18 cellular contexts compared by ENCODE assay signal in genomic region chr11:37422511-37422910, GRCh38.
DNase-seq lines count a peak whose midpoint lies in the region; ATAC-seq and TF ChIP-seq lines count a peak whose summit lies in the region.
"Had no signal": no experiment of that assay in that cellular context is flagged by ENCODE, and none has a peak within 500 bp of the region (broad histone marks: within the 10 kb centered on the region; RNA-seq: fewer than 3 reads in every experiment).

No MANE protein-coding gene starts in this region.

- H3K4me1 Mint-ChIP-seq in MCF 10A (ENCODE audit: insufficient read depth, unreplicated experiment) = no peaks in the 10 kb centered on the region
- H3K4me1 Mint-ChIP-seq: B cell; CD4-positive, CD25-positive, alpha-beta regulatory T cell; H9 had no signal

- intact Hi-C loops in mammary epithelial cell (cut with micrococcal nuclease) (no loop called here), MCF 10A (cut with micrococcal nuclease) (no loop called here), PC-3 (cut with micrococcal nuclease) (no loop called here)

- H3K9me3 Mint-ChIP-seq in MCF 10A (ENCODE audit: unreplicated experiment) = peaks cover 10% of the 10 kb centered on the region

- peaks cover 3% of the 10 kb centered on the region for H3K9me3 ChIP-seq in mammary epithelial cell (replicated peaks; ENCODE audit: insufficient read depth, low read length)
- H3K9me3 ChIP-seq in PC-3 (ENCODE audit: low read length) = no peaks in the 10 kb centered on the region
- H3K9me3 ChIP-seq: Caco-2 had no signal

- TF ChIP-seq CTCF in mammary epithelial cell (conservative IDR thresholded peaks at IDR 0.05 in 1 of 2, IDR thresholded peaks at IDR 0.05 in 1 of 2; ENCODE audit: extremely low read depth in 1 of 2, insufficient read depth in 1 of 2, low read depth in 1 of 2, low read length in 2 of 2) (no peak), MCF 10A (IDR thresholded peaks at IDR 0.05; ENCODE audit: unreplicated experiment) (no peak), PC-3 (conservative IDR thresholded peaks at IDR 0.05; ENCODE audit: low read depth, low read length) (no peak), epithelial cell of esophagus (IDR thresholded peaks at IDR 0.05; ENCODE audit: insufficient read depth, low read depth, low read length, missing control alignments) (no peak)

- no peak overlapping the region for H3K9ac ChIP-seq in mammary epithelial cell (ENCODE audit: insufficient read depth, low read length)
- no peak overlapping the region for H3K9ac ChIP-seq in PC-3 (ENCODE audit: low read length)
- H3K9ac ChIP-seq: BLaER1, GM23248 had no signal

- H3K36me3 ChIP-seq in mammary epithelial cell (ENCODE audit: insufficient read depth, low read length) (no peaks in the 10 kb centered on the region), PC-3 (ENCODE audit: low read depth, low read length) (no peaks in the 10 kb centered on the region; the same call in 1 of the 2 replicates)
- H3K36me3 ChIP-seq: BLaER1 had no signal

- no peak overlapping the region for H3K27ac Mint-ChIP-seq in MCF 10A (ENCODE audit: low read depth, unreplicated experiment)
- H3K27ac Mint-ChIP-seq: B cell; CD4-positive, CD25-positive, alpha-beta regulatory T cell; CD8-positive, alpha-beta T cell; H9 had no signal

- H3K27me3 ChIP-seq in mammary epithelial cell (ENCODE audit: insufficient read depth, low read length) = no peaks in the 10 kb centered on the region
- H3K27me3 ChIP-seq in PC-3 (ENCODE audit: low read length) = no peaks in the 10 kb centered on the region
- H3K27me3 ChIP-seq: BLaER1 had no signal

- no peak overlapping the region for H3K27ac ChIP-seq in mammary epithelial cell (ENCODE audit: insufficient read depth, low read depth, low read length)
- no peak overlapping the region for H3K27ac ChIP-seq in PC-3 (ENCODE audit: low read length)
- H3K27ac ChIP-seq: 22Rv1, BLaER1, C4-2B, GM23248 had no signal

- dilution Hi-C loops in mammary epithelial cell (cut with HindIII; ENCODE audit: low sequenced_read_pairs) = no loop called here

- H3K4me1 ChIP-seq in mammary epithelial cell (ENCODE audit: insufficient read depth, low read length) = no peaks in the 10 kb centered on the region
- no peaks in the 10 kb centered on the region; the same call in 1 of the 2 replicates for H3K4me1 ChIP-seq in PC-3 (ENCODE audit: insufficient read depth, low read length)
- H3K4me1 ChIP-seq: BLaER1, Caco-2 had no signal

- CTCF ChIA-PET in mammary epithelial cell (lab: Charles Lee; ENCODE audit: low non-redundant PET) (no interaction called here), MCF 10A (lab: Yijun Ruan, JAX) (interaction anchor here (0.5 kb wide), 1 partner anchor 19 kb away, joined by 3 read pairs; no protein-coding TSS in a partner anchor), PC-3 (lab: Charles Lee) (no interaction called here)

- no peaks in the 10 kb centered on the region for H3K9me2 ChIP-seq in PC-3 (replicated peaks; ENCODE audit: low read length)

- no peaks in the 10 kb centered on the region for H3F3A ChIP-seq in PC-3 (ENCODE audit: low read length, unreplicated experiment)

- no peak overlapping the region for H2AFZ ChIP-seq in mammary epithelial cell (ENCODE audit: low read depth, low read length)
- no peak overlapping the region for H2AFZ ChIP-seq in PC-3 (ENCODE audit: low read length)
- H2AFZ ChIP-seq: GM23248 had no signal

- no peaks in the 10 kb centered on the region for H3K79me2 ChIP-seq in mammary epithelial cell (ENCODE audit: insufficient read depth, low read length)
- H3K79me2 ChIP-seq in PC-3 (ENCODE audit: low read length) = no peaks in the 10 kb centered on the region

- ATAC-seq in PC-3 (no peak), HG03196 (IDR thresholded peaks at IDR 0.05; ENCODE audit: unreplicated experiment) (no peak), HG02840 (IDR thresholded peaks at IDR 0.05; ENCODE audit: low FRiP score, unreplicated experiment) (no peak), HG02852 (IDR thresholded peaks at IDR 0.05; ENCODE audit: unreplicated experiment) (no peak)
- ATAC-seq: CD8-positive, alpha-beta T cell; HCT116 had no signal

- POLR2A ChIA-PET in MCF 10A (lab: Yijun Ruan, JAX) = no interaction called here
- POLR2A ChIA-PET in PC-3 (lab: Charles Lee; ENCODE audit: unreplicated experiment) = no interaction called here

- in situ Hi-C loops in mammary epithelial cell (cut with MboI; ENCODE audit: low sequenced_read_pairs in 2 of 2) = no loop called here

- H3K4me2 ChIP-seq in mammary epithelial cell (ENCODE audit: insufficient read depth, low read depth, low read length) = no peak overlapping the region
- H3K4me2 ChIP-seq in PC-3 (ENCODE audit: low read length) = no peak overlapping the region
- H3K4me2 ChIP-seq: BLaER1 had no signal

- H3K36me3 Mint-ChIP-seq in MCF 10A (ENCODE audit: insufficient read depth, unreplicated experiment) = no peaks in the 10 kb centered on the region
- H3K36me3 Mint-ChIP-seq: CD8-positive, alpha-beta T cell had no signal

- H4K20me1 ChIP-seq in mammary epithelial cell (ENCODE audit: insufficient read depth, low read length) = no peaks in the 10 kb centered on the region
- H4K20me1 ChIP-seq in PC-3 (ENCODE audit: low read length) = no peaks in the 10 kb centered on the region
- H4K20me1 ChIP-seq: BLaER1 had no signal

- BruUV-seq in mammary epithelial cell (replicated peaks; lab: Mats Ljungman, UMichigan) = no TSS peak
- BruUV-seq in MCF 10A (replicated peaks; lab: Mats Ljungman, UMichigan) = no TSS peak
- no TSS peak for BruUV-seq in PC-3 (replicated peaks; lab: Mats Ljungman, UMichigan)

- DNase-seq in mammary epithelial cell (peak; percentile 64), MCF 10A (ENCODE audit: unreplicated experiment) (no peak), PC-3 (peak; percentile 52), epithelial cell of esophagus (ENCODE audit: low read depth) (peak; percentile 31)
- DNase-seq: Caco-2; CD4-positive, CD25-positive, alpha-beta regulatory T cell; CD8-positive, alpha-beta T cell; DMS79; GM23248; H9 had no signal

- no peaks in the 10 kb centered on the region for H3K27me3 Mint-ChIP-seq in MCF 10A (ENCODE audit: insufficient read depth, unreplicated experiment)
- H3K27me3 Mint-ChIP-seq: B cell; CD4-positive, CD25-positive, alpha-beta regulatory T cell had no signal

- H3K4me3 Mint-ChIP-seq in MCF 10A (ENCODE audit: unreplicated experiment) = no peak overlapping the region
- H3K4me3 Mint-ChIP-seq: B cell; CD4-positive, CD25-positive, alpha-beta regulatory T cell; CD8-positive, alpha-beta T cell; H9 had no signal

- no peak overlapping the region for H3K4me3 ChIP-seq in mammary epithelial cell (replicated peaks in 1 of 3; ENCODE audit: insufficient read depth in 1 of 3, low read depth in 2 of 3, low read length in 3 of 3)
- H3K4me3 ChIP-seq in PC-3 (ENCODE audit: low read length) = no peak overlapping the region
- H3K4me3 ChIP-seq in epithelial cell of esophagus (ENCODE audit: low read length) = no peak overlapping the region
- H3K4me3 ChIP-seq: BLaER1, GM23248 had no signal
